28 cellular contexts compared by ENCODE assay signal in genomic region chr18:56096861-56097260, GRCh38.
"Had no signal": no experiment of that assay in that cellular context is flagged by ENCODE, and none has a peak within 500 bp of the region (broad histone marks: within the 10 kb centered on the region; RNA-seq: fewer than 3 reads in every experiment).

No MANE protein-coding gene starts in this region.

- H3K4me2 ChIP-seq: smooth muscle cell had no signal

- DNase-seq: effector memory CD4-positive, alpha-beta T cell; esophagus squamous epithelium; foreskin melanocyte; glutamatergic neuron; heart right ventricle; hippocampal formation; left cardiac atrium; left lung; mesenchymal stem cell; mucosa of descending colon; naive B cell; right lobe of liver; stimulated activated CD4-positive, alpha-beta T cell treated with anti-CD3 and anti-CD28 coated beads, Interleukin-12 subunit alpha, Interleukin-12 subunit beta, amount 100 ng/mL, for 4 hours; stimulated activated CD4-positive, alpha-beta T cell treated with anti-CD3 and anti-CD28 coated beads, Interleukin-1b, Interleukin-23, amount 100 ng/mL, for 48 hours; stimulated activated CD4-positive, alpha-beta T cell treated with anti-CD3 and anti-CD28 coated beads, Interleukin-4, amount 100 ng/mL, for 1 hour; stimulated activated CD8-positive, alpha-beta memory T cell treated with anti-CD3 and anti-CD28 coated beads, Interleukin-4, amount 100 ng/mL, for 48 hours; stimulated activated naive CD4-positive, alpha-beta T cell; stimulated activated naive CD8-positive, alpha-beta T cell treated with anti-CD3 and anti-CD28 coated beads, Interleukin-15, amount 100 ng/mL, for 72 hours; transverse colon; upper lobe of right lung; uterus had no signal

- H3K4me3 ChIP-seq: esophagus squamous epithelium, heart right ventricle, left lung, mucosa of descending colon, right lobe of liver, smooth muscle cell, suprapubic skin, transverse colon, upper lobe of right lung, uterus had no signal

- H3K4me1 ChIP-seq: esophagus squamous epithelium, heart right ventricle, left lung, parathyroid adenoma, right lobe of liver, suprapubic skin, transverse colon, upper lobe of right lung, uterus had no signal

- H2AFZ ChIP-seq: parathyroid adenoma had no signal

- H3K36me3 ChIP-seq: esophagus squamous epithelium, heart right ventricle, left lung, neutrophil, right lobe of liver, suprapubic skin, transverse colon, upper lobe of right lung, uterus had no signal

- FAIRE-seq: endothelial cell of umbilical vein, islet of Langerhans had no signal

- H3K79me2 ChIP-seq: parathyroid adenoma had no signal

- H3K27ac ChIP-seq: esophagus squamous epithelium, heart right ventricle, left lung, neutrophil, parathyroid adenoma, right lobe of liver, suprapubic skin, transverse colon, upper lobe of right lung, uterus had no signal

- H3K27me3 ChIP-seq: esophagus squamous epithelium, heart right ventricle, left lung, neutrophil, right lobe of liver, suprapubic skin, transverse colon, upper lobe of right lung, uterus had no signal

- ATAC-seq: heart right ventricle; left cardiac atrium; left lung; mucosa of descending colon; natural killer cell treated with Interleukin-12 subunit alpha and Interleukin-12 subunit beta and Interleukin-15 and Interleukin-18, amount 100 ng/mL, for 72 hours; right lobe of liver; stimulated activated naive CD8-positive, alpha-beta T cell treated with anti-CD3 and anti-CD28 coated beads, Interleukin-15, amount 100 ng/mL, for 72 hours; upper lobe of right lung had no signal

- H3K9me3 ChIP-seq: esophagus squamous epithelium, heart right ventricle, left lung, neutrophil, right lobe of liver, suprapubic skin, transverse colon, upper lobe of right lung, uterus had no signal
